ENCODE assay signal across 16 cellular contexts in genomic region chr17:82924214-82924613, GRCh38.
A peak's percentile ranks its signal among the peaks of the same experiment; 100 is the strongest.
DNase-seq lines count a peak whose midpoint lies in the region; ATAC-seq and TF ChIP-seq lines count a peak whose summit lies in the region.
"Had no signal": no experiment of that assay in that cellular context is flagged by ENCODE, and none has a peak within 500 bp of the region (broad histone marks: within the 10 kb centered on the region; RNA-seq: fewer than 3 reads in every experiment).

No MANE protein-coding gene starts in this region.

- no peaks in the 10 kb centered on the region for H3K9me2 ChIP-seq in OCI-LY7 (ENCODE audit: insufficient read depth, low read length)

- peaks cover 32% of the 10 kb centered on the region for H3K36me3 Mint-ChIP-seq in endothelial cell (ENCODE audit: low read depth, unreplicated experiment)

- TF ChIP-seq POLR2A in spleen (IDR thresholded peaks at IDR 0.05) (no peak), prostate gland (IDR thresholded peaks at IDR 0.05) (no peak)

- H2AFZ ChIP-seq in OCI-LY7 (ENCODE audit: low read length) = no peak overlapping the region

- TF ChIP-seq CTCF in OCI-LY7 (conservative IDR thresholded peaks at IDR 0.05; ENCODE audit: low read length) = no peak
- no peak for TF ChIP-seq CTCF in endothelial cell (IDR thresholded peaks at IDR 0.05; ENCODE audit: unreplicated experiment)
- no peak for TF ChIP-seq CTCF in spleen (IDR thresholded peaks at IDR 0.05 in 8 of 11, conservative IDR thresholded peaks at IDR 0.05 in 3 of 11)
- TF ChIP-seq CTCF in prostate gland (IDR thresholded peaks at IDR 0.05) = no peak

- POLR2A ChIA-PET in OCI-LY7 (lab: Charles Lee) = interaction anchor here (0.6 to 1.5 kb wide), 3 partner anchors 9 to 230 kb away, joined by 3 to 6 read pairs (median 3); no protein-coding TSS in a partner anchor

- H3K27ac Mint-ChIP-seq in endothelial cell (ENCODE audit: unreplicated experiment) = no peak overlapping the region

- H3K4me1 Mint-ChIP-seq in endothelial cell (ENCODE audit: unreplicated experiment) = no peaks in the 10 kb centered on the region

- peaks cover 15% of the 10 kb centered on the region for H3K27me3 Mint-ChIP-seq in endothelial cell (ENCODE audit: unreplicated experiment)
- H3K27me3 Mint-ChIP-seq: CD4-positive, alpha-beta memory T cell had no signal

- peaks cover 23% of the 10 kb centered on the region for H3K4me1 ChIP-seq in OCI-LY7 (ENCODE audit: insufficient read depth, low read length, poor library complexity, severe bottlenecking)
- H3K4me1 ChIP-seq in spleen = no peaks in the 10 kb centered on the region
- no peaks in the 10 kb centered on the region for H3K4me1 ChIP-seq in prostate gland (replicated peaks)

- H3K27ac ChIP-seq in OCI-LY7 (ENCODE audit: low read depth, low read length, poor library complexity, severe bottlenecking) (peak overlapping the region; percentile 66), spleen (no peak overlapping the region), prostate gland (no peak overlapping the region)
- H3K27ac ChIP-seq: HL-60 had no signal

- peak; percentile 17 for DNase-seq in Right ventricle myocardium superior
- no peak for DNase-seq in left ventricle myocardium superior
- no peak for DNase-seq in OCI-LY7 (ENCODE audit: low spot score)
- DNase-seq in endothelial cell (ENCODE audit: low spot score) = no peak
- DNase-seq in spleen = peak; percentile 10
- DNase-seq in prostate gland (ENCODE audit: low spot score) = no peak
- DNase-seq in LoVo (ENCODE audit: low spot score) = no peak
- DNase-seq: 8988T; AML-193; C1 segment of cervical spinal cord; CD4-positive, alpha-beta memory T cell; HCEC 1CT; IMR-90 had no signal

- intact Hi-C loops in Right ventricle myocardium superior (cut with DNase I) = no loop called here
- intact Hi-C loops in left ventricle myocardium superior (cut with micrococcal nuclease) = no loop called here
- intact Hi-C loops in OCI-LY7 (cut with micrococcal nuclease; ENCODE audit: unreplicated experiment) = no loop called here
- intact Hi-C loops in spleen (cut with DNase I; ENCODE audit: low total_unique reads) = no loop called here
- intact Hi-C loops in prostate gland (cut with DNase I) = no loop called here

- peak overlapping the region; percentile 29; the same call in 1 of the 2 replicates for H3K4me2 ChIP-seq in OCI-LY7 (ENCODE audit: low read length)

- no TSS peak for BruUV-seq in OCI-LY7 (replicated peaks; lab: Mats Ljungman, UMichigan)

- H3K27me3 ChIP-seq in spleen (replicated peaks in 1 of 7) (no peaks in the 10 kb centered on the region), prostate gland (replicated peaks; ENCODE audit: insufficient read depth) (no peaks in the 10 kb centered on the region)

- H3K36me3 ChIP-seq in OCI-LY7 (ENCODE audit: insufficient read depth, low read length) (peaks cover 54% of the 10 kb centered on the region), spleen (peaks cover 0 to 99% (median 61%) of the 10 kb centered on the region in 6 donors), prostate gland (peaks cover 0 to 4% of the 10 kb centered on the region in 2 donors)

- ATAC-seq in Right ventricle myocardium superior (ENCODE audit: poor library complexity) = no peak
- ATAC-seq in left ventricle myocardium superior = no peak
- ATAC-seq in GM18498 (IDR thresholded peaks at IDR 0.05; ENCODE audit: unreplicated experiment) = no peak
- ATAC-seq: GM12878 had no signal

- CTCF ChIA-PET in OCI-LY7 (lab: Charles Lee; ENCODE audit: unreplicated experiment) = no interaction called here

- WGBS in spleen, 5 donors = 94 to 97% (median 96%) methylated on average over 13 of the region's 13 CpGs
- 96% methylated on average over 13 of the region's 13 CpGs for WGBS in prostate gland

- no peaks in the 10 kb centered on the region for H3K79me2 ChIP-seq in OCI-LY7 (ENCODE audit: insufficient read depth, low read depth, low read length)

- peak overlapping the region; percentile 76 for H3K4me3 Mint-ChIP-seq in endothelial cell (ENCODE audit: unreplicated experiment)
- H3K4me3 Mint-ChIP-seq: CD4-positive, alpha-beta memory T cell had no signal

- H3K9me3 Mint-ChIP-seq in endothelial cell (ENCODE audit: unreplicated experiment) = no peaks in the 10 kb centered on the region
- H3K9me3 Mint-ChIP-seq: CD4-positive, alpha-beta memory T cell had no signal

- no peak overlapping the region for H3K4me3 ChIP-seq in OCI-LY7 (ENCODE audit: low read depth, low read length, poor library complexity, severe bottlenecking)
- no peak overlapping the region for H3K4me3 ChIP-seq in spleen
- H3K4me3 ChIP-seq in prostate gland = no peak overlapping the region
- H3K4me3 ChIP-seq: GM12878 had no signal

- H3K9me3 ChIP-seq in OCI-LY7 (ENCODE audit: low read length) = no peaks in the 10 kb centered on the region
- no peaks in the 10 kb centered on the region for H3K9me3 ChIP-seq in spleen
- no peaks in the 10 kb centered on the region for H3K9me3 ChIP-seq in prostate gland

- no peaks in the 10 kb centered on the region for H4K20me1 ChIP-seq in OCI-LY7 (ENCODE audit: insufficient read depth, low read length)

Comparison
In these comparisons a context has a peak if more than half of its experiments do, and no peak if none do; other contexts are left out.
1. DNase-seq: peak in Right ventricle myocardium superior (single experiment) and spleen (single experiment); none in left ventricle myocardium superior (single experiment), OCI-LY7 (single experiment), endothelial cell (single experiment), prostate gland (single experiment) and LoVo (single experiment).